In genomic region chr9:70472268-70473249, GRCh38 we compare ENCODE assay signal across 24 cellular contexts. TPM values are rescaled to one million over a fixed set of nuclear protein-coding genes. Genes with fewer than 3 reads are reported as not detected.
DNase-seq lines count a peak whose midpoint lies in the region; ATAC-seq, FAIRE-seq and TF ChIP-seq lines count a peak whose summit lies in the region.
"Had no signal": no experiment of that assay in that cellular context is flagged by ENCODE, and none has a peak within 500 bp of the region (broad histone marks: within the 10 kb centered on the region; RNA-seq: fewer than 3 reads in every experiment).

No MANE protein-coding gene starts in this region.

- H3K4me1 Mint-ChIP-seq in stimulated activated effector memory CD8-positive, alpha-beta T cell treated with anti-CD3 and anti-CD28 coated beads, Interleukin-12 subunit alpha, Interleukin-12 subunit beta, amount 100 ng/mL, for 72 hours: peaks cover 13% of the 10 kb centered on the region

- WGBS in K562 (ENCODE audit: insufficient coverage, low coverage, missing lambda C conversion rate): 33% methylated on average over 12 of the region's 14 CpGs

- no peaks in the 10 kb centered on the region for H4K20me1 ChIP-seq in K562 (replicated peaks; ENCODE audit: control insufficient read depth, insufficient read depth, low read length)

- TF ChIP-seq POLR2A in K562 (conservative IDR thresholded peaks at IDR 0.05): no peak

- H3K27ac Mint-ChIP-seq in stimulated activated effector memory CD8-positive, alpha-beta T cell treated with anti-CD3 and anti-CD28 coated beads, Interleukin-12 subunit alpha, Interleukin-12 subunit beta, amount 100 ng/mL, for 72 hours: peak overlapping the region; percentile 44
- H3K27ac Mint-ChIP-seq: activated CD8-positive, alpha-beta T cell treated with anti-CD3 and anti-CD28 coated beads for 36 hours; activated naive CD8-positive, alpha-beta T cell treated with anti-CD3 and anti-CD28 coated beads, Interleukin-2, amount 50 U/mL, for 24 hours; CD4-positive, alpha-beta T cell; stimulated activated naive B cell treated with anti-CD40 and anti-IgM and Interleukin-4, amounts not matched to agents 10 μg/mL and 1 μg/mL and 100 μg/mL, for 72 hours had no signal

- ATAC-seq in K562: peak; percentile 60
- peak; percentile 53 for ATAC-seq in left lobe of liver
- ATAC-seq in stimulated activated effector memory CD8-positive, alpha-beta T cell treated with anti-CD3 and anti-CD28 coated beads, Interleukin-12 subunit alpha, Interleukin-12 subunit beta, amount 100 ng/mL, for 72 hours: no peak
- no peak for ATAC-seq in SK-N-SH treated with all-trans-retinoic acid at 6 μM for 48 hours
- ATAC-seq: activated CD8-positive, alpha-beta T cell treated with anti-CD3 and anti-CD28 coated beads for 36 hours; activated naive CD8-positive, alpha-beta T cell treated with anti-CD3 and anti-CD28 coated beads, Interleukin-2, amount 50 U/mL, for 24 hours; stimulated activated naive B cell treated with anti-CD40 and anti-IgM and Interleukin-4, amounts not matched to agents 10 μg/mL and 1 μg/mL and 100 μg/mL, for 72 hours had no signal

- DNase-seq in HCEC 1CT (peak; percentile 24), K562 (ENCODE audit: extremely low read depth in 1 of 4, low spot score in 3 of 4) (no peak), left lobe of liver (ENCODE audit: low spot score) (peak; percentile 55), GM10248 (ENCODE audit: extremely low spot score) (no peak)
- no peak for DNase-seq in stimulated activated effector memory CD8-positive, alpha-beta T cell treated with anti-CD3 and anti-CD28 coated beads, Interleukin-12 subunit alpha, Interleukin-12 subunit beta, amount 100 ng/mL, for 72 hours (ENCODE audit: low spot score in 2 of 2)
- no peak for DNase-seq in NK-92 treated with Interleukin-12 subunit alpha and Interleukin-12 subunit beta, amount 100 ng/mL, for 24 hours (lab: John Stamatoyannopoulos, UW)
- DNase-seq: activated CD4-positive, alpha-beta T cell treated with anti-CD3 and anti-CD28 coated beads for 1 hour; activated CD8-positive, alpha-beta T cell treated with anti-CD3 and anti-CD28 coated beads for 36 hours; activated effector memory CD4-positive, alpha-beta T cell treated with Interleukin-2 at 50 U/mL for 16 hours; activated naive CD8-positive, alpha-beta T cell treated with anti-CD3 and anti-CD28 coated beads, Interleukin-2, amount 50 U/mL, for 24 hours; CD4-positive, alpha-beta T cell; effector CD8-positive, alpha-beta T cell; GM23248; NCI-H1694; NCI-H2171 treated with DMSO at 0.1 percent for 48 hours; NCI-H524; Peyer's patch; stimulated activated CD4-positive, alpha-beta T cell treated with anti-CD3 and anti-CD28 coated beads, Interleukin-4, amount 100 ng/mL, for 1 hour; stimulated activated naive B cell treated with anti-CD40 and anti-IgM and Interleukin-4, amounts not matched to agents 10 μg/mL and 1 μg/mL and 100 μg/mL, for 72 hours; testis had no signal

- no peaks in the 10 kb centered on the region for H3K36me3 ChIP-seq in K562 (ENCODE audit: control insufficient read depth, insufficient read depth, low read length)
- H3K36me3 ChIP-seq: Peyer's patch, SJSA1 had no signal

- H3K4me2 ChIP-seq in K562 (ENCODE audit: insufficient read depth, low read length): no peak overlapping the region

- H3K27me3 ChIP-seq in K562 (ENCODE audit: control insufficient read depth in 2 of 2, insufficient read depth in 2 of 2, low read length in 2 of 2): no peaks in the 10 kb centered on the region
- H3K27me3 ChIP-seq: Peyer's patch, SJSA1, testis had no signal

- TF ChIP-seq EP300 in K562 (IDR thresholded peaks at IDR 0.05; ENCODE audit: low read length): no peak

- in situ Hi-C loops in K562 (cut with MboI): no loop called here

- no peaks in the 10 kb centered on the region for H3K79me2 ChIP-seq in K562 (ENCODE audit: control insufficient read depth, insufficient read depth, low read length)

- H3K27ac ChIP-seq in K562 (ENCODE audit: extremely low read depth, low read depth, low read length): no peak overlapping the region
- H3K27ac ChIP-seq: GM23248, SJSA1 had no signal

- intact Hi-C loops in K562 (cut with micrococcal nuclease): no loop called here

- no peak for TF ChIP-seq CTCF in K562 (IDR thresholded peaks at IDR 0.05 in 2 of 3, conservative IDR thresholded peaks at IDR 0.05 in 1 of 3; ENCODE audit: insufficient read depth in 2 of 3, low read depth in 1 of 3, low read length in 3 of 3)
- TF ChIP-seq CTCF in GM10248 (IDR thresholded peaks at IDR 0.05; ENCODE audit: control extremely low read depth, extremely low read depth, low read depth, missing control alignments): no peak

- H3K4me3 ChIP-seq in K562: no peak overlapping the region
- H3K4me3 ChIP-seq: GM23248, Peyer's patch, SJSA1, testis had no signal

- no peak overlapping the region for H3K4me3 Mint-ChIP-seq in stimulated activated effector memory CD8-positive, alpha-beta T cell treated with anti-CD3 and anti-CD28 coated beads, Interleukin-12 subunit alpha, Interleukin-12 subunit beta, amount 100 ng/mL, for 72 hours
- H3K4me3 Mint-ChIP-seq: activated CD8-positive, alpha-beta T cell treated with anti-CD3 and anti-CD28 coated beads for 36 hours; activated naive CD8-positive, alpha-beta T cell treated with anti-CD3 and anti-CD28 coated beads, Interleukin-2, amount 50 U/mL, for 24 hours; CD4-positive, alpha-beta T cell; stimulated activated naive B cell treated with anti-CD40 and anti-IgM and Interleukin-4, amounts not matched to agents 10 μg/mL and 1 μg/mL and 100 μg/mL, for 72 hours had no signal

- no peak overlapping the region for H3K9ac ChIP-seq in K562 (ENCODE audit: insufficient read depth in 1 of 2, low read depth in 2 of 2, low read length in 2 of 2)
- H3K9ac ChIP-seq: GM23248 had no signal

- POLR2A ChIA-PET in K562 (lab: Yijun Ruan, JAX) (interaction anchor here (0.6 to 1.8 kb wide), 6 partner anchors 13 to 1198 kb away, joined by 3 to 7 read pairs (median 4); no protein-coding TSS in a partner anchor), GM10248 (lab: Yijun Ruan, JAX) (no interaction called here)

- FAIRE-seq in K562 (lab: Jason Lieb, UNC): no peak
- FAIRE-seq: frontal cortex, keratinocyte had no signal

- no peaks in the 10 kb centered on the region for H3K9me3 Mint-ChIP-seq in stimulated activated effector memory CD8-positive, alpha-beta T cell treated with anti-CD3 and anti-CD28 coated beads, Interleukin-12 subunit alpha, Interleukin-12 subunit beta, amount 100 ng/mL, for 72 hours
- H3K9me3 Mint-ChIP-seq: activated CD8-positive, alpha-beta T cell treated with anti-CD3 and anti-CD28 coated beads for 36 hours; activated naive CD8-positive, alpha-beta T cell treated with anti-CD3 and anti-CD28 coated beads, Interleukin-2, amount 50 U/mL, for 24 hours; CD4-positive, alpha-beta T cell; stimulated activated naive B cell treated with anti-CD40 and anti-IgM and Interleukin-4, amounts not matched to agents 10 μg/mL and 1 μg/mL and 100 μg/mL, for 72 hours had no signal

- no peaks in the 10 kb centered on the region for H3K9me1 ChIP-seq in K562 (ENCODE audit: control insufficient read depth, insufficient read depth, low read length)

- no peaks in the 10 kb centered on the region for H3K36me3 Mint-ChIP-seq in stimulated activated effector memory CD8-positive, alpha-beta T cell treated with anti-CD3 and anti-CD28 coated beads, Interleukin-12 subunit alpha, Interleukin-12 subunit beta, amount 100 ng/mL, for 72 hours
- H3K36me3 Mint-ChIP-seq: stimulated activated naive B cell treated with anti-CD40 and anti-IgM and Interleukin-4, amounts not matched to agents 10 μg/mL and 1 μg/mL and 100 μg/mL, for 72 hours had no signal

- no peak for TF ChIP-seq RAD21 in K562 (CRISPR knock-in tag; conservative IDR thresholded peaks at IDR 0.05 in 1 of 2, IDR thresholded peaks at IDR 0.05 in 1 of 2)

- H3K9me3 ChIP-seq in K562 (replicated peaks; ENCODE audit: control insufficient read depth, insufficient read depth, low read depth, low read length): no peaks in the 10 kb centered on the region
- H3K9me3 ChIP-seq: Peyer's patch, SJSA1, testis had no signal

- CTCF ChIA-PET in K562 (lab: Yijun Ruan, JAX; ENCODE audit: low intra/inter-chr PET ratio): no interaction called here
- CTCF ChIA-PET in GM10248 (lab: Yijun Ruan, JAX): interaction anchor here (1.5 kb wide), 1 partner anchor 8 kb away, joined by 4 read pairs; no protein-coding TSS in a partner anchor

- H3K4me1 ChIP-seq in K562 (replicated peaks in 1 of 2; ENCODE audit: control insufficient read depth in 2 of 2, insufficient read depth in 2 of 2, low read length in 2 of 2): peaks cover 0 to 2% of the 10 kb centered on the region in 2 experiments; a peak in 3 of 5 replicates

- BruUV-seq in K562 (replicated peaks; lab: Mats Ljungman, UMichigan): no TSS peak

- H2AFZ ChIP-seq in K562 (ENCODE audit: low read depth, low read length): peak overlapping the region; percentile 72
- H2AFZ ChIP-seq: GM23248 had no signal

TF ChIP-seq in SK-N-SH treated with all-trans-retinoic acid at 6 μM for 48 hours, 23 proteins besides CTCF, POLR2A, EP300 and RAD21 (continues in another document):
- no peak for TF ChIP-seq RARB (CRISPR knock-in tag; IDR thresholded peaks at IDR 0.05)

RNA-seq across cellular contexts. Expression of gene KLF9, which starts 58.1 kb away (rescaled TPM):
- total RNA-seq in K562 (2011; cell fraction: chromatin; rRNA removed; ENCODE audit: low replicate concordance): 3.9 and 5.8 TPM in 2 replicates
- 4.7 and 6.2 TPM in 2 replicates for total RNA-seq in K562 (2011; cell fraction: nucleolus; rRNA removed)
- 5.8 and 8.8 TPM in 2 replicates for total RNA-seq in K562 (2011; cell fraction: nucleoplasm; rRNA removed)
- total RNA-seq in K562 (2014; rRNA removed): 8.5 and 9.7 TPM in 2 replicates
- total RNA-seq in K562 (2014; rRNA removed; fragmentation: Illumina TruSeq; extraction: Trizol): 7.3 and 8.8 TPM in 2 replicates
- total RNA-seq in K562 (2015; rRNA removed; fragmentation: Illumina TruSeq; extraction: Trizol): 4.7 and 4.8 TPM in 2 replicates
- total RNA-seq in K562 (2021): 9.8 and 11.9 TPM in 2 replicates
- polyA plus RNA-seq in K562 (2011; rRNA removed): 6.2 and 6.9 TPM in 2 replicates
- 3.8 and 3.9 TPM in 2 replicates for polyA plus RNA-seq in K562 (2011; cell fraction: cytosol; rRNA removed)
- polyA plus RNA-seq in K562 (2011; cell fraction: nucleus; rRNA removed): 2.6 and 2.7 TPM in 2 replicates
- 5.6 and 7.2 TPM in 2 replicates for polyA plus RNA-seq in K562 (2012)
- polyA plus RNA-seq in K562 (2014; fragmentation: Illumina TruSeq; extraction: Trizol): 9.6 and 10.1 TPM in 2 replicates
- polyA plus RNA-seq in K562 (2014; fragmentation: Nextera tagmentation; extraction: Ambion mirVana): 1 to 10 TPM; 3.3 to 4.8 TPM
- 6.5 and 6.9 TPM in 2 replicates for polyA plus RNA-seq in K562 (2014; rRNA removed)
- polyA minus RNA-seq in K562 (2011; rRNA and poly(A)+ RNA removed): 6.8 and 8.0 TPM in 2 replicates
- polyA minus RNA-seq in K562 (2011; cell fraction: cytosol; rRNA and poly(A)+ RNA removed): 4.5 and 5.0 TPM in 2 replicates
- 3.4 and 4.4 TPM in 2 replicates for polyA minus RNA-seq in K562 (2011; cell fraction: nucleus; rRNA and poly(A)+ RNA removed)
- total RNA-seq in left lobe of liver: 35.5 TPM

Comparison
In these comparisons a context has a peak if more than half of its experiments do, and no peak if none do; other contexts are left out.
1. DNase-seq: peak in HCEC 1CT (single experiment) and left lobe of liver (single experiment); none in K562 (0 of 4), stimulated activated effector memory CD8-positive, alpha-beta T cell treated with anti-CD3 and anti-CD28 coated beads, Interleukin-12 subunit alpha, Interleukin-12 subunit beta, amount 100 ng/mL, for 72 hours (0 of 2), GM10248 (single experiment) and NK-92 treated with Interleukin-12 subunit alpha and Interleukin-12 subunit beta, amount 100 ng/mL, for 24 hours (single experiment).
2. ATAC-seq: peak in K562 (single experiment) and left lobe of liver (single experiment); none in stimulated activated effector memory CD8-positive, alpha-beta T cell treated with anti-CD3 and anti-CD28 coated beads, Interleukin-12 subunit alpha, Interleukin-12 subunit beta, amount 100 ng/mL, for 72 hours (single experiment) and SK-N-SH treated with all-trans-retinoic acid at 6 μM for 48 hours (single experiment).